ENCODE assay signal across 17 cellular contexts in genomic region chrX:123222920-123223319, GRCh38. TPM values are rescaled to one million over a fixed set of nuclear protein-coding genes. Genes with fewer than 3 reads are reported as not detected.
"Had no signal": no experiment of that assay in that cellular context is flagged by ENCODE, and none has a peak within 500 bp of the region (broad histone marks: within the 10 kb centered on the region; RNA-seq: fewer than 3 reads in every experiment).

No MANE protein-coding gene starts in this region.

- DNase-seq: activated CD4-positive, alpha-beta memory T cell treated with anti-CD3 and anti-CD28 coated beads, Interleukin-2, amount 10 ng/mL, durations not matched to agents 7 days and 5 days; activated CD4-positive, alpha-beta T cell treated with anti-CD3 and anti-CD28 coated beads for 48 hours; activated effector memory CD4-positive, alpha-beta T cell treated with anti-CD3 and anti-CD28 coated beads, Interleukin-2, amount 50 U/mL, for 16 hours; activated naive CD4-positive, alpha-beta T cell treated with anti-CD3 and anti-CD28 coated beads, Interleukin-2, amount 50 U/mL, for 16 hours; activated naive CD8-positive, alpha-beta T cell treated with anti-CD3 and anti-CD28 coated beads, Interleukin-2, amount 50 U/mL, for 24 hours; activated T-cell treated with anti-CD3 and anti-CD28 coated beads for 4 hours; colonic mucosa; heart left ventricle; islet precursor cell; left cardiac atrium; stimulated activated CD4-positive, alpha-beta T cell treated with anti-CD3 and anti-CD28 coated beads, Interleukin-4, amount 100 ng/mL, for 4 hours; stimulated activated naive CD8-positive, alpha-beta T cell treated with anti-CD3 and anti-CD28 coated beads, Interleukin-15, Interleukin-2, amounts not matched to agents 100 U/mL and 50 U/mL, for 24 hours had no signal

- FAIRE-seq: bronchial epithelial cell had no signal

- H3K27me3 Mint-ChIP-seq: activated CD4-positive, alpha-beta memory T cell treated with anti-CD3 and anti-CD28 coated beads, Interleukin-2, amount 10 ng/mL, durations not matched to agents 7 days and 5 days; activated naive CD8-positive, alpha-beta T cell treated with anti-CD3 and anti-CD28 coated beads, Interleukin-2, amount 50 U/mL, for 24 hours; memory B cell had no signal

- H3K4me3 Mint-ChIP-seq: activated CD4-positive, alpha-beta memory T cell treated with anti-CD3 and anti-CD28 coated beads, Interleukin-2, amount 10 ng/mL, durations not matched to agents 7 days and 5 days; activated naive CD8-positive, alpha-beta T cell treated with anti-CD3 and anti-CD28 coated beads, Interleukin-2, amount 50 U/mL, for 24 hours; memory B cell; nephron had no signal

- H3K36me3 Mint-ChIP-seq: memory B cell had no signal

- H3K4me1 Mint-ChIP-seq: activated CD4-positive, alpha-beta memory T cell treated with anti-CD3 and anti-CD28 coated beads, Interleukin-2, amount 10 ng/mL, durations not matched to agents 7 days and 5 days; activated naive CD8-positive, alpha-beta T cell treated with anti-CD3 and anti-CD28 coated beads, Interleukin-2, amount 50 U/mL, for 24 hours; memory B cell; nephron had no signal

- H3K27ac Mint-ChIP-seq: activated CD4-positive, alpha-beta memory T cell treated with anti-CD3 and anti-CD28 coated beads, Interleukin-2, amount 10 ng/mL, durations not matched to agents 7 days and 5 days; activated naive CD8-positive, alpha-beta T cell treated with anti-CD3 and anti-CD28 coated beads, Interleukin-2, amount 50 U/mL, for 24 hours; memory B cell; nephron had no signal

- H3K9me3 Mint-ChIP-seq: activated CD4-positive, alpha-beta memory T cell treated with anti-CD3 and anti-CD28 coated beads, Interleukin-2, amount 10 ng/mL, durations not matched to agents 7 days and 5 days; activated naive CD8-positive, alpha-beta T cell treated with anti-CD3 and anti-CD28 coated beads, Interleukin-2, amount 50 U/mL, for 24 hours; memory B cell; nephron had no signal

RNA-seq across cellular contexts. Expression of gene GRIA3, which starts 38.8 kb away (rescaled TPM):
- total RNA-seq: activated CD4-positive, alpha-beta memory T cell treated with anti-CD3 and anti-CD28 coated beads, Interleukin-2, amount 10 ng/mL, durations not matched to agents 7 days and 5 days; myocyte; T-helper 2 cell treated with Interferon-gamma antibody and Interleukin-4, amounts not matched to agents 100 ng/mL and 5 ng/mL, for 36 hours had no signal
